In the genomic region with DNA sequence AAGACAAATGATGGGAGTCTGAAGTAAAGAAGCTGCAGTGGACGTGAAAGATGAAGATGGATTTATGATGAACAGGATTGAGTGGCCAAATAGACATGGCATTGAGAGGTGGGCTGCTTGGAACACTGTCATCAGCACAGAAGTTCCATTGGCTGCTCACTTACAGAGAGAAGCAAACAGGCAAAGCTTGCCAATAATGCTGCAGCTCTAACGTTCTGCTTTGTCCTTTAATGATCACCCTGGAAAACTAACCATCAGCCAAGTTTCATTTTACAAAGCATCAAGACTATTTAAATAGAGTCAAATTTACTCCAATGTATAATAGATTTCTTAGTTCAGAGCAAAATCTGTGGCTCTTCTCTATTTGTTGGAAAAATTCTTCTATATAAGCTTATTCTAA, we compare ENCODE assay signal across 20 cellular contexts.
"Had no signal": no experiment of that assay in that cellular context is flagged by ENCODE, and none has a peak within 500 bp of the region (broad histone marks: within the 10 kb centered on the region; RNA-seq: fewer than 3 reads in every experiment).

No MANE protein-coding gene starts in this region.

- H3K27me3 Mint-ChIP-seq: IgD-negative memory B cell, T-cell had no signal

- H3K4me3 Mint-ChIP-seq: IgD-negative memory B cell, T-cell had no signal

- H3K4me1 ChIP-seq: SJSA1 had no signal

- H3K27ac Mint-ChIP-seq: IgD-negative memory B cell, T-cell had no signal

- H3K4me1 Mint-ChIP-seq: IgD-negative memory B cell, T-cell had no signal

- DNase-seq: Kasumi-1, MM.1S, NCI-H1092 treated with DMSO at 0.1 percent for 48 hours, NCI-H1436, NCI-H187 treated with DMSO at 0.1 percent for 48 hours, NCI-H2029 treated with DMSO at 0.1 percent for 48 hours, NCI-H2227 treated with DMSO at 0.1 percent for 48 hours, NCI-H510A, NCI-H524 treated with DMSO at 0.1 percent for 48 hours, NCI-H82, Right ventricle myocardium superior, RPMI8226, SIG-M5, SW 1271, T-cell had no signal

- H3K27me3 ChIP-seq: SJSA1 had no signal

- H3K27ac ChIP-seq: KMS-11, SJSA1, SK-N-MC had no signal

- ATAC-seq: K562, T-cell had no signal

- H3K36me3 Mint-ChIP-seq: IgD-negative memory B cell, T-cell had no signal
